11 cellular contexts compared by ENCODE assay signal in the genomic region with DNA sequence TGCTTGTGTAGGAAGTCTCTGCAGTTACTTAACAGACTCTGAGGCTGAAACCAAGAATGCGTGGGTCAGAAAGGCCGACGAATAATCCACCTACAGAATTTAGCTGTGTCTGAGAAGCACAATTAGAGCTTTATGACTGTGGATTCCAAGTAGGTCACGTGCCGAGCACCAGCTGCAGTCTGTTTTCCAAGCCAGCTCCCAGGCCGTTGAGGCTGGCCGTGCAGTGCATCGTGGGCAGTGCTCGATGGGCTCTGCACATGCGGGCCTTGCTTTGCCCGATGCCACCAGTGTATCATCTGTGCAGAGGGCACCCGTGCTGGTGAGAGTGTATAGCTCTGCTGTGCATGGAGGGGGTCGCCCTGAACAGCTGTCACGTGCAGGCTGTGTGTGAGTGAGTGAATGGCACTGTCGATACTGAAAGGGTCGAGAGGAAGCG.
DNase-seq lines count a peak whose midpoint lies in the region; ATAC-seq, FAIRE-seq and TF ChIP-seq lines count a peak whose summit lies in the region.
"Had no signal": no experiment of that assay in that cellular context is flagged by ENCODE, and none has a peak within 500 bp of the region (broad histone marks: within the 10 kb centered on the region; RNA-seq: fewer than 3 reads in every experiment).

No MANE protein-coding gene starts in this region.

- H3K4me3 ChIP-seq in bronchial epithelial cell (ENCODE audit: low read depth, low read length) (no peak overlapping the region), neuron (ENCODE audit: low read length) (peak overlapping the region; percentile 16), left lung (no peak overlapping the region)
- H3K4me3 ChIP-seq: heart left ventricle, psoas muscle had no signal

- no peak overlapping the region for H2BK20ac ChIP-seq in H9 (ENCODE audit: low read depth, low read length, poor library complexity, severe bottlenecking)

- peak overlapping the region; percentile 16 for H4K8ac ChIP-seq in H9 (replicated peaks; ENCODE audit: insufficient read length, low read depth, low read length)

- no peak overlapping the region for H3K27ac Mint-ChIP-seq in H9

- H3K4me1 Mint-ChIP-seq in H9 = peaks cover 0 to 3% of the 10 kb centered on the region in 2 experiments; a peak in 2 of 4 replicates

- H3K36me3 Mint-ChIP-seq in H9 (ENCODE audit: insufficient read depth in 1 of 3, low read depth in 3 of 3) = peaks cover 18 to 37% (median 32%) of the 10 kb centered on the region in 3 experiments

- H2BK120ac ChIP-seq in H9 (ENCODE audit: low read depth, low read length, poor library complexity, severe bottlenecking) = no peak overlapping the region

- H3K27me3 ChIP-seq in H9 (ENCODE audit: insufficient read depth, low read length) = no peaks in the 10 kb centered on the region
- no peaks in the 10 kb centered on the region for H3K27me3 ChIP-seq in bronchial epithelial cell (ENCODE audit: control insufficient read depth, insufficient read depth, low read length)
- no peaks in the 10 kb centered on the region for H3K27me3 ChIP-seq in neuron (ENCODE audit: insufficient read depth, low read length)
- H3K27me3 ChIP-seq in left lung = no peaks in the 10 kb centered on the region

- no peak overlapping the region for H3K9ac ChIP-seq in H9 (ENCODE audit: extremely low read depth, insufficient read length, low read length)

- WGBS in H9 (ENCODE audit: extremely low coverage, insufficient read length, low lambda C conversion rate) = no CpG with 5 or more reads among the region's 17 CpGs

- peaks cover 1% of the 10 kb centered on the region for H3K27me3 Mint-ChIP-seq in H9 (ENCODE audit: low read depth)

- no peak overlapping the region for H3K56ac ChIP-seq in H9 (ENCODE audit: insufficient read length, low read depth, low read length)

- H2AFZ ChIP-seq in H9 (ENCODE audit: low read length) = no peak overlapping the region
- H2AFZ ChIP-seq in neuron (ENCODE audit: low read depth, low read length) = no peak overlapping the region

- TF ChIP-seq CTCF in H9 (conservative IDR thresholded peaks at IDR 0.05) (no peak), bronchial epithelial cell (IDR thresholded peaks at IDR 0.05; ENCODE audit: insufficient read depth, low read length, severe bottlenecking) (no peak), left lung (IDR thresholded peaks at IDR 0.05) (no peak)

- H3K23ac ChIP-seq in H9 (ENCODE audit: insufficient read length, low read depth, low read length) = no peak overlapping the region

- ATAC-seq in left lung = no peak
- ATAC-seq: psoas muscle had no signal

- FAIRE-seq in bronchial epithelial cell (lab: Jason Lieb, UNC) = peak; percentile 23
- FAIRE-seq in HTR-8/SVneo (lab: Jason Lieb, UNC) = no peak

- H3K4me1 ChIP-seq in H9 (ENCODE audit: insufficient read depth, low read length) = peaks cover 3% of the 10 kb centered on the region; the same call in 1 of the 2 replicates
- peaks cover 30% of the 10 kb centered on the region for H3K4me1 ChIP-seq in neuron (ENCODE audit: insufficient read depth, low read length)
- no peaks in the 10 kb centered on the region for H3K4me1 ChIP-seq in left lung
- H3K4me1 ChIP-seq: heart left ventricle, psoas muscle had no signal

- no peak overlapping the region for H4K91ac ChIP-seq in H9 (ENCODE audit: insufficient read length, low read depth, low read length)

- no peaks in the 10 kb centered on the region for H3K23me2 ChIP-seq in H9 (ENCODE audit: insufficient read length, low read depth, low read length, poor library complexity, severe bottlenecking)

- no peak overlapping the region for H3T11ph ChIP-seq in H9 (ENCODE audit: low read length)

- H3K4me2 ChIP-seq in H9 (ENCODE audit: insufficient read depth, insufficient read length, low read length) = no peak overlapping the region

- no peaks in the 10 kb centered on the region for H3K79me1 ChIP-seq in H9 (ENCODE audit: insufficient read depth, low read depth, low read length, poor library complexity, severe bottlenecking)

- H3K36me3 ChIP-seq in bronchial epithelial cell (ENCODE audit: control insufficient read depth, insufficient read depth, low read length) = no peaks in the 10 kb centered on the region
- H3K36me3 ChIP-seq in neuron (ENCODE audit: insufficient read depth, low read length) = no peaks in the 10 kb centered on the region
- no peaks in the 10 kb centered on the region for H3K36me3 ChIP-seq in left lung
- H3K36me3 ChIP-seq: heart left ventricle had no signal

- peaks cover 26 to 45% of the 10 kb centered on the region in 2 experiments for H3K9me3 Mint-ChIP-seq in H9

- intact Hi-C loops in left lung (cut with DNase I) = loop anchor here in 1 of 2 donors (10.0 kb wide), 1 partner anchor 215 kb away; no protein-coding TSS in a partner anchor

- H3K4me3 Mint-ChIP-seq in H9 = no peak overlapping the region

- H2BK5ac ChIP-seq in H9 (ENCODE audit: insufficient read length, low read length) = no peak overlapping the region

- DNase-seq in COLO829 (ENCODE audit: low spot score) (peak; percentile 62), H9 (no peak), bronchial epithelial cell (ENCODE audit: low read depth) (no peak), HuH-7.5 (ENCODE audit: low spot score) (no peak), left lung (no peak), HTR-8/SVneo (ENCODE audit: insufficient read length, low spot score) (no peak)
- DNase-seq in stimulated activated CD8-positive, alpha-beta memory T cell treated with anti-CD3 and anti-CD28 coated beads, Interleukin-4, amount 100 ng/mL, for 48 hours = no peak
- DNase-seq: heart left ventricle, psoas muscle, SIG-M5 had no signal

- no peaks in the 10 kb centered on the region for H4K20me1 ChIP-seq in H9 (ENCODE audit: control insufficient read depth, insufficient read depth, insufficient read length)

- H4K5ac ChIP-seq in H9 (ENCODE audit: insufficient read length, low read depth, low read length) = no peak overlapping the region

- H2AK5ac ChIP-seq in H9 (ENCODE audit: insufficient read length, low read length) = no peak overlapping the region

- H3K9me3 ChIP-seq in H9 (ENCODE audit: control insufficient read depth, low read depth, low read length) = no peaks in the 10 kb centered on the region
- no peaks in the 10 kb centered on the region for H3K9me3 ChIP-seq in neuron (ENCODE audit: low read length)
- H3K9me3 ChIP-seq in left lung = no peaks in the 10 kb centered on the region
- H3K9me3 ChIP-seq: heart left ventricle, psoas muscle had no signal

- H2BK12ac ChIP-seq in H9 (ENCODE audit: insufficient read length, low read depth, low read length) = no peak overlapping the region

- H3K79me2 ChIP-seq in H9 (ENCODE audit: insufficient read depth, low read length) = no peaks in the 10 kb centered on the region

- H3K4ac ChIP-seq in H9 (ENCODE audit: low read depth, low read length) = no peak overlapping the region

- no peak overlapping the region for H3K14ac ChIP-seq in H9 (ENCODE audit: insufficient read depth, low read length)

- H3K27ac ChIP-seq in H9 (ENCODE audit: insufficient read length, low read depth, low read length) (no peak overlapping the region), left lung (no peak overlapping the region)
- H3K27ac ChIP-seq: heart left ventricle, psoas muscle had no signal

- no peak overlapping the region for H3K18ac ChIP-seq in H9 (ENCODE audit: insufficient read length, low read depth, low read length)

- no peak overlapping the region for H2BK15ac ChIP-seq in H9 (ENCODE audit: low read depth, low read length)
